26 cellular contexts compared by ENCODE assay signal in the genomic region with DNA sequence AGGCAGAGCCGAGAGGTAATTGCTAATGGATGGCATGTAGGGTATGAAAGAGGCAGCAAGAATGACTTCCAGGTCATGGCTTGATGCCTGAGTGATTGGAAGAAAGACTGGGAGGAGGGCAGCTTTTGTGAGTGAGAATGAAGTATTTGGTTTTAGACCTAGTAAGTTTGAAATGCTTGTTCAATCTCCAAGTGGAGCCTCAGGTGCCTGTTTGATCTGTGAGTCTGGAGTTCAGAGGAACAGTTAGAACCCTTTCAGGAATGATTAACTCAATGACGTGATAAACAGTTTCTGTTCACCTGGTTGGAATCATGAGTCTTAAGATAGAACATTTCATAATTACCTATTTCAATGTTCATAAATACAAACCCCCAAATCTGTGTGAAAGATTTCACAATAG. TPM values are rescaled to one million over a fixed set of nuclear protein-coding genes. Genes with fewer than 3 reads are reported as not detected.
DNase-seq lines count a peak whose midpoint lies in the region; ATAC-seq and TF ChIP-seq lines count a peak whose summit lies in the region.
"Had no signal": no experiment of that assay in that cellular context is flagged by ENCODE, and none has a peak within 500 bp of the region (broad histone marks: within the 10 kb centered on the region; RNA-seq: fewer than 3 reads in every experiment).

No MANE protein-coding gene starts in this region.

- H3K9me3 ChIP-seq in left ventricle myocardium inferior (replicated peaks) (peaks cover 1% of the 10 kb centered on the region), left lung (no peaks in the 10 kb centered on the region), adrenal gland (replicated peaks in 1 of 3) (no peaks in the 10 kb centered on the region)
- H3K9me3 ChIP-seq: BE2C, MG63, SJSA1 had no signal

- TF ChIP-seq POLR2A in adrenal gland (IDR thresholded peaks at IDR 0.05): no peak

- DNase-seq in left ventricle myocardium inferior (no peak), cardiac septum (ENCODE audit: low spot score) (no peak), left lung (no peak), NCI-H2227 (lab: John Stamatoyannopoulos, UW; ENCODE audit: unreplicated experiment) (no peak), adrenal gland (no peak), inferior parietal cortex (ENCODE audit: extremely low spot score) (no peak), H4 (ENCODE audit: low spot score) (no peak)
- DNase-seq: 8988T; ACHN; BE2C; CD8-positive, alpha-beta memory T cell; DMS153; GM23248; H9; KG1; MG63; NCI-H2029; NCI-H446 treated with DMSO at 0.1 percent for 48 hours; NCI-H526; PC-9 had no signal

- peaks cover 8% of the 10 kb centered on the region for H3K4me1 Mint-ChIP-seq in nephron
- H3K4me1 Mint-ChIP-seq: CD14-positive monocyte; CD8-positive, alpha-beta memory T cell; H9 had no signal

- intact Hi-C loops in left ventricle myocardium inferior (cut with micrococcal nuclease) (no loop called here), cardiac septum (cut with DNase I) (no loop called here), left lung (cut with DNase I) (no loop called here), adrenal gland (cut with DNase I) (no loop called here)

- H3K4me1 ChIP-seq in left ventricle myocardium inferior: peaks cover 40% of the 10 kb centered on the region
- no peaks in the 10 kb centered on the region for H3K4me1 ChIP-seq in left lung
- H3K4me1 ChIP-seq in adrenal gland (replicated peaks in 1 of 2): peaks cover 8 to 16% of the 10 kb centered on the region in 2 donors
- H3K4me1 ChIP-seq: SJSA1 had no signal

- H3K27me3 ChIP-seq in left ventricle myocardium inferior (ENCODE audit: low read depth) (no peaks in the 10 kb centered on the region), left lung (no peaks in the 10 kb centered on the region), adrenal gland (no peaks in the 10 kb centered on the region)
- H3K27me3 ChIP-seq: BE2C, MG63, SJSA1 had no signal

- H3K4me3 Mint-ChIP-seq in nephron: no peak overlapping the region
- H3K4me3 Mint-ChIP-seq: CD14-positive monocyte; CD8-positive, alpha-beta memory T cell; H9 had no signal

- H3K4me3 ChIP-seq in left ventricle myocardium inferior (no peak overlapping the region), left lung (no peak overlapping the region), adrenal gland (no peak overlapping the region)
- H3K4me3 ChIP-seq: GM23248, MG63, PC-9, SJSA1 had no signal

- peaks cover 40% of the 10 kb centered on the region for H3K36me3 ChIP-seq in left ventricle myocardium inferior
- no peaks in the 10 kb centered on the region for H3K36me3 ChIP-seq in left lung
- H3K36me3 ChIP-seq in adrenal gland (replicated peaks in 1 of 2): peaks cover 0 to 7% of the 10 kb centered on the region in 2 donors
- H3K36me3 ChIP-seq: MG63, SJSA1 had no signal

- TF ChIP-seq CTCF in left ventricle myocardium inferior (IDR thresholded peaks at IDR 0.05; ENCODE audit: borderline replicate concordance) (no peak), left lung (IDR thresholded peaks at IDR 0.05) (no peak), nephron (IDR thresholded peaks at IDR 0.05; ENCODE audit: unreplicated experiment in 3 of 3) (no peak), adrenal gland (IDR thresholded peaks at IDR 0.05) (no peak)

- H3K27me3 Mint-ChIP-seq in nephron (ENCODE audit: low read depth): no peaks in the 10 kb centered on the region

- peaks cover 21% of the 10 kb centered on the region for H3K36me3 Mint-ChIP-seq in nephron (ENCODE audit: low read depth)
- H3K36me3 Mint-ChIP-seq: CD14-positive monocyte; CD8-positive, alpha-beta memory T cell had no signal

- WGBS in adrenal gland, 4 donors: 72 to 91% (median 88%) methylated on average over 2 of the region's 2 CpGs

- ATAC-seq in left lung: peak; percentile 81
- ATAC-seq: Right ventricle myocardium inferior had no signal

- peak overlapping the region; percentile 8 to 32 (median 19) for H3K27ac Mint-ChIP-seq in nephron
- H3K27ac Mint-ChIP-seq: CD14-positive monocyte; CD8-positive, alpha-beta memory T cell; H9 had no signal

- no peaks in the 10 kb centered on the region for H3K9me3 Mint-ChIP-seq in nephron
- H3K9me3 Mint-ChIP-seq: CD8-positive, alpha-beta memory T cell; H9 had no signal

- H3K27ac ChIP-seq in left ventricle myocardium inferior (replicated peaks) (peak overlapping the region; percentile 9), left lung (no peak overlapping the region), adrenal gland (no peak overlapping the region)
- H3K27ac ChIP-seq: GM23248, PC-9, SJSA1 had no signal

RNA-seq across cellular contexts. Expression of a gene that starts 10.4 kb away (rescaled TPM):
- total RNA-seq in left ventricle myocardium inferior (51.3 TPM), cardiac septum (38.0 TPM), left lung (10 to 100 TPM; 14.3 to 20.8 TPM), adrenal gland (10 to 100 TPM; 17.4 to 70.5 (median 34.6) TPM)
- 10 to 100 TPM in 1 of 3 donors, 1 to 10 TPM in 2; 7.9 to 10.6 (median 9.4) TPM for polyA plus RNA-seq in adrenal gland
- 0.74 and 1.0 TPM in 2 replicates for total RNA-seq in H4 (2014; rRNA removed; shearing (Covaris generic))
- total RNA-seq: CD8-positive, alpha-beta memory T cell; Daoy; G401; PC-9; SJSA1 had no signal
- polyA plus RNA-seq: CD14-positive monocyte; CD8-positive, alpha-beta memory T cell had no signal
